8 cellular contexts compared by ENCODE assay signal in genomic region chr17:58531661-58532554, GRCh38. TPM values are rescaled to one million over a fixed set of nuclear protein-coding genes. Genes with fewer than 3 reads are reported as not detected.
DNase-seq lines count a peak whose midpoint lies in the region; ATAC-seq and TF ChIP-seq lines count a peak whose summit lies in the region.

No MANE protein-coding gene starts in this region.

- DNase-seq in DMS79 (lab: John Stamatoyannopoulos, UW): peak; percentile 2
- DNase-seq in DMS79 treated with DMSO at 0.1 percent for 48 hours (lab: John Stamatoyannopoulos, UW): no peak
- DNase-seq in NAMALWA (ENCODE audit: low spot score): peak; percentile 57
- DNase-seq in activated CD4-positive, alpha-beta T cell treated with anti-CD3 and anti-CD28 coated beads for 48 hours: peak; percentile 63
- DNase-seq in coronary artery (ENCODE audit: low spot score): no peak
- DNase-seq in left lung: peak; percentile 49 to 94
- peak; percentile 38 for DNase-seq in stimulated activated CD4-positive, alpha-beta T cell treated with anti-CD3 and anti-CD28 coated beads, Interleukin-2, amount 100 ng/mL, for 4 hours (ENCODE audit: low read depth)

- intact Hi-C loops in left lung (cut with DNase I): no loop called here

- no peaks in the 10 kb centered on the region for H3K9me3 ChIP-seq in left lung

- H3K36me3 ChIP-seq in left lung: no peaks in the 10 kb centered on the region

- H3K27ac ChIP-seq in coronary artery: peak overlapping the region; percentile 72 to 93
- H3K27ac ChIP-seq in left lung: no peak overlapping the region

- TF ChIP-seq CTCF in coronary artery (IDR thresholded peaks at IDR 0.05) (no peak), left lung (IDR thresholded peaks at IDR 0.05) (no peak)

- peaks cover 0 to 25% of the 10 kb centered on the region in 2 donors for H3K27me3 ChIP-seq in left lung

- ATAC-seq in left lung (peak; percentile 93), GM18519 (IDR thresholded peaks at IDR 0.05; ENCODE audit: low FRiP score, unreplicated experiment) (no peak)

- H3K4me1 ChIP-seq in left lung: peaks cover 15 to 58% of the 10 kb centered on the region in 2 donors

- H3K4me3 ChIP-seq in coronary artery: peak overlapping the region; percentile 94
- peak overlapping the region; percentile 27 to 40 for H3K4me3 ChIP-seq in left lung

RNA-seq across cellular contexts. Expression of gene MTMR4, which starts 17.5 kb away (rescaled TPM):
- 10 to 100 TPM; 33.6 to 43.4 TPM for total RNA-seq in left lung

RNA-seq across cellular contexts. Expression of gene HSF5, which starts 43.7 kb away (rescaled TPM):
- total RNA-seq in left lung: under 1 TPM; 0.08 to 0.15 TPM

Comparison
In these comparisons a context has a peak if more than half of its experiments do, and no peak if none do; other contexts are left out.
1. DNase-seq: peak in DMS79 (single experiment), NAMALWA (single experiment), activated CD4-positive, alpha-beta T cell treated with anti-CD3 and anti-CD28 coated beads for 48 hours (single experiment), left lung (2 of 2) and stimulated activated CD4-positive, alpha-beta T cell treated with anti-CD3 and anti-CD28 coated beads, Interleukin-2, amount 100 ng/mL, for 4 hours (single experiment); none in DMS79 treated with DMSO at 0.1 percent for 48 hours (single experiment) and coronary artery (single experiment).
2. H3K27ac ChIP-seq: peak in coronary artery (2 of 2); none in left lung (0 of 2).